Comparison of ENCODE assay signal across 11 cellular contexts in the genomic region with DNA sequence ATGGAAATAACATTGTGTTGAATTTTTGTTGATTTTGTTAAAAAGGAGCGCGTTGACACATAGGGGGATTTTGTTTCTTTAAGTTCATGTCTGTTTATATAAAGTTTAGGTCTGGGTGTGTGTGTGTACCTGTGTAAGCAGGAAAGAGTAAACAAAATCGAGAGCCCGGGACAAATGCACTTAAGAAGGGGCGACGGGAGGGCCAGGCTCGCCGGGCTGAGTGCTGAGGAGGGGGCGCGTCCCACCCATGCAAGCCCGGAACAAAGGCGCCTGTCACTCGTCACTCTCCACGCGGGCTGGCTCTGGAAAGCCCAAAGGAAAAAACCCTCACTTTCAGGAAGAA. TPM values are rescaled to one million over a fixed set of nuclear protein-coding genes. Genes with fewer than 3 reads are reported as not detected.
DNase-seq lines count a peak whose midpoint lies in the region; ATAC-seq, FAIRE-seq and TF ChIP-seq lines count a peak whose summit lies in the region.
"Had no signal": no experiment of that assay in that cellular context is flagged by ENCODE, and none has a peak within 500 bp of the region (broad histone marks: within the 10 kb centered on the region; RNA-seq: fewer than 3 reads in every experiment).

No MANE protein-coding gene starts in this region.

- H3K4me3 Mint-ChIP-seq in activated T-cell treated with anti-CD3 and anti-CD28 coated beads, Interleukin-2, amount 50 U/mL, for 4 hours, result peak overlapping the region; percentile 75
- H3K4me3 Mint-ChIP-seq in astrocyte (ENCODE audit: unreplicated experiment), result peak overlapping the region; percentile 75

- no peak overlapping the region for H3K27ac Mint-ChIP-seq in astrocyte (ENCODE audit: unreplicated experiment)

- ATAC-seq in activated T-cell treated with anti-CD3 and anti-CD28 coated beads, Interleukin-2, amount 50 U/mL, for 4 hours, result no peak
- ATAC-seq: HepG2 had no signal

- H3K4me1 ChIP-seq in astrocyte (ENCODE audit: insufficient read depth, low read length), result no peaks in the 10 kb centered on the region
- peaks cover 0 to 3% of the 10 kb centered on the region in 2 donors for H3K4me1 ChIP-seq in kidney (ENCODE audit: control insufficient read depth in 1 of 2, insufficient read depth in 1 of 2, low read depth in 1 of 2, low read length in 2 of 2)
- H3K4me1 ChIP-seq in testis, result peaks cover 5% of the 10 kb centered on the region

- peaks cover 70% of the 10 kb centered on the region for H3K27me3 Mint-ChIP-seq in activated T-cell treated with anti-CD3 and anti-CD28 coated beads, Interleukin-2, amount 50 U/mL, for 4 hours (ENCODE audit: low read depth)
- H3K27me3 Mint-ChIP-seq in astrocyte (ENCODE audit: low read depth, unreplicated experiment), result peaks cover 92% of the 10 kb centered on the region

- no peaks in the 10 kb centered on the region for H4K20me1 ChIP-seq in astrocyte (ENCODE audit: insufficient read depth, low read length)

- H3K4me1 Mint-ChIP-seq in activated T-cell treated with anti-CD3 and anti-CD28 coated beads, Interleukin-2, amount 50 U/mL, for 4 hours (ENCODE audit: low read depth), result peaks cover 12% of the 10 kb centered on the region
- peaks cover 2% of the 10 kb centered on the region for H3K4me1 Mint-ChIP-seq in astrocyte (ENCODE audit: low read depth, unreplicated experiment)

- FAIRE-seq in astrocyte (lab: Jason Lieb, UNC) (no peak), kidney (lab: Jason Lieb, UNC) (no peak)
- FAIRE-seq: HepG2 had no signal

- no peaks in the 10 kb centered on the region for H3K36me3 Mint-ChIP-seq in activated T-cell treated with anti-CD3 and anti-CD28 coated beads, Interleukin-2, amount 50 U/mL, for 4 hours (ENCODE audit: insufficient read depth)
- peaks cover 2% of the 10 kb centered on the region for H3K36me3 Mint-ChIP-seq in astrocyte (ENCODE audit: low read depth, unreplicated experiment)

- intact Hi-C loops in kidney (cut with DNase I) (no loop called here), testis (cut with DNase I; ENCODE audit: low total_unique reads) (no loop called here), posterior vena cava (cut with DNase I) (no loop called here)

- H3K27ac ChIP-seq in astrocyte (ENCODE audit: low read depth, low read length) (no peak overlapping the region), kidney (ENCODE audit: low read depth in 2 of 2, low read length in 2 of 2) (no peak overlapping the region), testis (no peak overlapping the region)
- H3K27ac ChIP-seq: C4-2B, RWPE1 had no signal

- H3K4me3 ChIP-seq in astrocyte (ENCODE audit: insufficient read depth, low read depth, low read length), result peak overlapping the region; percentile 54
- H3K4me3 ChIP-seq in kidney (ENCODE audit: low read length in 2 of 2), result peak overlapping the region; percentile 25 to 39
- H3K4me3 ChIP-seq in testis, result peak overlapping the region; percentile 1 to 62

- TF ChIP-seq CTCF in astrocyte (IDR thresholded peaks at IDR 0.05; ENCODE audit: insufficient read depth, low read depth, low read length), result no peak
- no peak for TF ChIP-seq CTCF in kidney (IDR thresholded peaks at IDR 0.05; ENCODE audit: borderline replicate concordance, extremely low read depth, insufficient read depth)
- TF ChIP-seq CTCF in testis (IDR thresholded peaks at IDR 0.05), result no peak

- H2AFZ ChIP-seq in astrocyte (ENCODE audit: low read depth, low read length), result peak overlapping the region; percentile 82

- no peaks in the 10 kb centered on the region for H3K79me2 ChIP-seq in astrocyte (ENCODE audit: insufficient read depth, low read length)

- H3K9ac ChIP-seq in astrocyte (ENCODE audit: low read length), result peak overlapping the region; percentile 46
- no peak overlapping the region for H3K9ac ChIP-seq in kidney (ENCODE audit: low read length in 2 of 2)

- no peaks in the 10 kb centered on the region for H3K36me3 ChIP-seq in astrocyte (ENCODE audit: insufficient read depth, low read length)
- no peaks in the 10 kb centered on the region for H3K36me3 ChIP-seq in kidney (ENCODE audit: control insufficient read depth in 1 of 2, insufficient read depth in 2 of 2, low read length in 2 of 2)
- no peaks in the 10 kb centered on the region for H3K36me3 ChIP-seq in testis (ENCODE audit: low read depth, missing control alignments)

- no peak for DNase-seq in activated T-cell treated with anti-CD3 and anti-CD28 coated beads, Interleukin-2, amount 50 U/mL, for 4 hours
- no peak for DNase-seq in activated T-cell treated with anti-CD3 and anti-CD28 coated beads, Interleukin-2, amount 50 U/mL, for 1 hour
- no peak for DNase-seq in astrocyte (ENCODE audit: low read depth)
- DNase-seq in kidney, result no peak
- no peak for DNase-seq in testis
- no peak for DNase-seq in posterior vena cava (ENCODE audit: low spot score)
- no peak for DNase-seq in ecto neural progenitor cell (ENCODE audit: low spot score)
- DNase-seq in amniotic stem cell (lab: John Stamatoyannopoulos, UW), result no peak

- TF ChIP-seq POLR2A in testis (IDR thresholded peaks at IDR 0.05), result no peak

- H3K9me3 ChIP-seq in astrocyte (ENCODE audit: insufficient read depth, low read depth, low read length) (no peaks in the 10 kb centered on the region), kidney (ENCODE audit: control insufficient read depth in 1 of 2, low read length in 2 of 2) (no peaks in the 10 kb centered on the region), testis (no peaks in the 10 kb centered on the region)

- H3K27me3 ChIP-seq in astrocyte (ENCODE audit: insufficient read depth, low read length) (peaks cover 39% of the 10 kb centered on the region), testis (no peaks in the 10 kb centered on the region)

- peak overlapping the region; percentile 95 for H3K4me2 ChIP-seq in astrocyte (ENCODE audit: low read length)

- no peaks in the 10 kb centered on the region for H3K9me3 Mint-ChIP-seq in activated T-cell treated with anti-CD3 and anti-CD28 coated beads, Interleukin-2, amount 50 U/mL, for 4 hours
- H3K9me3 Mint-ChIP-seq in astrocyte (ENCODE audit: unreplicated experiment), result no peaks in the 10 kb centered on the region

- 7 to 8% methylated on average over 15 of the region's 15 CpGs for WGBS in testis, 2 donors

RNA-seq across cellular contexts. Expression of a gene that starts 28.8 kb away (rescaled TPM):
- 1 to 10 TPM in 1 of 3 donors, under 1 TPM in 2; 0.57 to 1.1 (median 0.66) TPM for total RNA-seq in activated T-cell treated with anti-CD3 and anti-CD28 coated beads, Interleukin-2, amount 50 U/mL, for 4 hours
- total RNA-seq in astrocyte, result 0.82 and 1.5 TPM in 2 replicates
- total RNA-seq in kidney, result 6.5 TPM
- polyA plus RNA-seq in kidney (ENCODE audit: insufficient read depth, low read depth, low replicate concordance), result 1.3 TPM
- 10 to 100 TPM; 21.4 to 33.6 TPM for total RNA-seq in testis
- polyA plus RNA-seq in testis (ENCODE audit: insufficient read depth, low read depth, low replicate concordance), result 37.4 TPM
- total RNA-seq in posterior vena cava, result 1 to 10 TPM in 1 of 2 donors, under 1 TPM in 1; 0.38 to 1.9 TPM

RNA-seq across cellular contexts. Expression of a gene that starts 38.9 kb away (rescaled TPM):
- total RNA-seq in activated T-cell treated with anti-CD3 and anti-CD28 coated beads, Interleukin-2, amount 50 U/mL, for 4 hours, result 10 to 100 TPM; 43.8 to 47.5 (median 46.6) TPM
- total RNA-seq in astrocyte (25.7 and 32.2 TPM in 2 replicates), kidney (24.2 TPM), testis (10 to 100 TPM; 30.1 to 37.8 TPM), posterior vena cava (10 to 100 TPM; 12.7 to 13.3 TPM)
- polyA plus RNA-seq in kidney (ENCODE audit: insufficient read depth, low read depth, low replicate concordance) (10.9 TPM), testis (ENCODE audit: insufficient read depth, low read depth, low replicate concordance) (19.5 TPM)

RNA-seq across cellular contexts. Expression of a gene that starts 41.7 kb away (rescaled TPM):
- total RNA-seq in activated T-cell treated with anti-CD3 and anti-CD28 coated beads, Interleukin-2, amount 50 U/mL, for 4 hours, result 100 to 1,000 TPM in 2 of 3 donors, 10 to 100 TPM in 1; 99.6 to 108 (median 106) TPM
- total RNA-seq in astrocyte, result 129 and 146 TPM in 2 replicates
- 137 TPM for total RNA-seq in kidney
- 85.2 TPM for polyA plus RNA-seq in kidney (ENCODE audit: insufficient read depth, low read depth, low replicate concordance)
- total RNA-seq in testis, result 100 to 1,000 TPM in 1 of 2 donors, 10 to 100 TPM in 1; 86.8 to 109 TPM
- 49.3 TPM for polyA plus RNA-seq in testis (ENCODE audit: insufficient read depth, low read depth, low replicate concordance)
- 10 to 100 TPM; 61.6 to 64.3 TPM for total RNA-seq in posterior vena cava
